ENCODE assay signal across 8 cellular contexts in genomic region chr11:124622531-124623451, GRCh38. TPM values are rescaled to one million over a fixed set of nuclear protein-coding genes. Genes with fewer than 3 reads are reported as not detected.
A peak's percentile ranks its signal among the peaks of the same experiment; 100 is the strongest.
DNase-seq lines count a peak whose midpoint lies in the region; ATAC-seq and TF ChIP-seq lines count a peak whose summit lies in the region.

Gene TBRG1 (plus strand): TSS chr11:124622864. CDS start chr11:124623084, 220 bp downstream.

- POLR2A ChIA-PET in Panc1 (lab: Charles Lee): interaction anchor here (0.6 to 0.9 kb wide), 2 partner anchors 259 to 544 kb away, joined by 4 to 5 read pairs; no protein-coding TSS in a partner anchor

- peaks cover 15% of the 10 kb centered on the region for H3K4me1 ChIP-seq in Panc1 (ENCODE audit: control insufficient read depth, insufficient read depth, low read length)
- no peaks in the 10 kb centered on the region for H3K4me1 ChIP-seq in esophagus (ENCODE audit: control insufficient read depth in 2 of 2, insufficient read depth in 2 of 2, low read length in 1 of 2)
- H3K4me1 ChIP-seq in mucosa of stomach (ENCODE audit: control insufficient read depth, insufficient read depth, low read length): peaks cover 7% of the 10 kb centered on the region

- peaks cover 18% of the 10 kb centered on the region for H3K36me3 Mint-ChIP-seq in activated T-cell treated with anti-CD3 and anti-CD28 coated beads, Interleukin-2, amount 50 U/mL, for 4 hours (ENCODE audit: insufficient read depth)

- H3K4me3 Mint-ChIP-seq in activated T-cell treated with anti-CD3 and anti-CD28 coated beads, Interleukin-2, amount 50 U/mL, for 4 hours: peak within 1 kb of the TSS; percentile 91

- no peaks in the 10 kb centered on the region for H3K9me3 ChIP-seq in Panc1 (ENCODE audit: control insufficient read depth, insufficient read depth, low read depth, low read length)
- no peaks in the 10 kb centered on the region for H3K9me3 ChIP-seq in esophagus (ENCODE audit: control insufficient read depth in 2 of 2, insufficient read depth in 1 of 2, low read depth in 1 of 2, low read length in 1 of 2)
- H3K9me3 ChIP-seq in mucosa of stomach (ENCODE audit: control insufficient read depth, low read length): no peaks in the 10 kb centered on the region

- no peak for TF ChIP-seq CTCF in Panc1 (IDR thresholded peaks at IDR 0.05)

- TSS peak; percentile 70 for BruUV-seq in Panc1 (replicated peaks; lab: Mats Ljungman, UMichigan)

- H3K4me3 ChIP-seq in Panc1 (ENCODE audit: low read depth in 2 of 2, low read length in 2 of 2): peak within 1 kb of the TSS; percentile 96 to 97
- peak within 1 kb of the TSS; percentile 89 to 95 for H3K4me3 ChIP-seq in esophagus (ENCODE audit: low read depth in 1 of 2, low read length in 2 of 2)
- H3K4me3 ChIP-seq in mucosa of stomach (ENCODE audit: low read length): peak within 1 kb of the TSS; percentile 95

- DNase-seq in DMS153 treated with DMSO at 0.1 percent for 48 hours (lab: John Stamatoyannopoulos, UW; ENCODE audit: unreplicated experiment) (peak; percentile 72), KG1 (lab: John Stamatoyannopoulos, UW) (peak; percentile 83), Panc1 (ENCODE audit: low read depth, low spot score) (peak; percentile 56)
- peak; percentile 72 for DNase-seq in activated T-cell treated with anti-CD3 and anti-CD28 coated beads, Interleukin-2, amount 50 U/mL, for 4 hours
- peak; percentile 62 to 69 for DNase-seq in stimulated activated CD8-positive, alpha-beta memory T cell treated with anti-CD3 and anti-CD28 coated beads, Interleukin-7, amount 100 ng/mL, for 1 hour (ENCODE audit: low read depth in 2 of 2)

- H3K36me3 ChIP-seq in Panc1 (ENCODE audit: control insufficient read depth, insufficient read depth, low read length) (peaks cover 23% of the 10 kb centered on the region), esophagus (ENCODE audit: control insufficient read depth in 2 of 2, insufficient read depth in 2 of 2, low read length in 1 of 2) (peaks cover 2 to 8% of the 10 kb centered on the region in 2 donors), mucosa of stomach (ENCODE audit: control insufficient read depth, insufficient read depth, low read length) (peaks cover 6% of the 10 kb centered on the region)

- intact Hi-C loops in Panc1 (cut with micrococcal nuclease; ENCODE audit: unreplicated experiment): no loop called here

- H3K27ac ChIP-seq in Panc1 (ENCODE audit: low read length): peak within 1 kb of the TSS; percentile 83
- H3K27ac ChIP-seq in esophagus (ENCODE audit: low read depth in 2 of 2, low read length in 1 of 2): peak within 1 kb of the TSS; percentile 97 to 98

- 0 to 1% methylated on average over 55 to 57 of the region's 57 CpGs for WGBS in esophagus, 2 donors

- in situ Hi-C loops in Panc1 (cut with HindIII; ENCODE audit: low pct_unique_long_range_greater_than_20kb, low sequenced_read_pairs): no loop called here

- H3K27me3 Mint-ChIP-seq in activated T-cell treated with anti-CD3 and anti-CD28 coated beads, Interleukin-2, amount 50 U/mL, for 4 hours (ENCODE audit: low read depth): peaks cover 9% of the 10 kb centered on the region

- peak; percentile 99 for ATAC-seq in GM21717 (IDR thresholded peaks at IDR 0.05; ENCODE audit: unreplicated experiment)
- ATAC-seq in Panc1: peak; percentile 100
- ATAC-seq in activated T-cell treated with anti-CD3 and anti-CD28 coated beads, Interleukin-2, amount 50 U/mL, for 4 hours: peak; percentile 99

- H3K9ac ChIP-seq in mucosa of stomach (ENCODE audit: low read length): peak within 1 kb of the TSS; percentile 96

- peaks cover 26% of the 10 kb centered on the region for H3K4me1 Mint-ChIP-seq in activated T-cell treated with anti-CD3 and anti-CD28 coated beads, Interleukin-2, amount 50 U/mL, for 4 hours (ENCODE audit: low read depth)

- peaks cover 4% of the 10 kb centered on the region; the same call in 1 of the 2 replicates for H3K27me3 ChIP-seq in Panc1 (ENCODE audit: control insufficient read depth, insufficient read depth, low read length)
- peaks cover 0 to 2% of the 10 kb centered on the region in 2 donors for H3K27me3 ChIP-seq in esophagus (ENCODE audit: control insufficient read depth in 1 of 2, insufficient read depth in 2 of 2, low read length in 2 of 2)
- H3K27me3 ChIP-seq in mucosa of stomach (ENCODE audit: control insufficient read depth, insufficient read depth, low read length): peaks cover 5% of the 10 kb centered on the region

- CTCF ChIA-PET in Panc1 (lab: Charles Lee): interaction anchor here (0.6 to 1.1 kb wide), 3 partner anchors 12 to 254 kb away, joined by 3 to 5 read pairs (median 4); no protein-coding TSS in a partner anchor

- H3K9me3 Mint-ChIP-seq in activated T-cell treated with anti-CD3 and anti-CD28 coated beads, Interleukin-2, amount 50 U/mL, for 4 hours: no peaks in the 10 kb centered on the region

RNA-seq across cellular contexts. Expression of gene TBRG1, which starts in this region (rescaled TPM):
- 35.0 TPM for total RNA-seq in Panc1 (2021; ENCODE audit: unreplicated experiment)
- 36.5 TPM for polyA plus RNA-seq in Panc1 (2012; ENCODE audit: insufficient read length)
- 10 to 100 TPM; 42.4 to 55.0 (median 44.9) TPM for total RNA-seq in activated T-cell treated with anti-CD3 and anti-CD28 coated beads, Interleukin-2, amount 50 U/mL, for 4 hours
- polyA plus RNA-seq in esophagus: 10 to 100 TPM; 16.5 to 16.9 TPM

Comparison
In these comparisons a context has a peak if more than half of its experiments do, and no peak if none do; other contexts are left out.
1. Peak in every context shown above with its lines: DNase-seq, ATAC-seq, H3K4me3 ChIP-seq and H3K27ac ChIP-seq.